In genomic region chr2:44972771-44973535, GRCh38 we compare ENCODE assay signal across 1 cellular context.
TF ChIP-seq lines count a peak whose summit lies in the region.

No MANE protein-coding gene starts in this region.

TF ChIP-seq in GM12878, 131 proteins besides CTCF, POLR2A, EP300 and RAD21 (continued from another document):
- TF ChIP-seq, protein P1, sequence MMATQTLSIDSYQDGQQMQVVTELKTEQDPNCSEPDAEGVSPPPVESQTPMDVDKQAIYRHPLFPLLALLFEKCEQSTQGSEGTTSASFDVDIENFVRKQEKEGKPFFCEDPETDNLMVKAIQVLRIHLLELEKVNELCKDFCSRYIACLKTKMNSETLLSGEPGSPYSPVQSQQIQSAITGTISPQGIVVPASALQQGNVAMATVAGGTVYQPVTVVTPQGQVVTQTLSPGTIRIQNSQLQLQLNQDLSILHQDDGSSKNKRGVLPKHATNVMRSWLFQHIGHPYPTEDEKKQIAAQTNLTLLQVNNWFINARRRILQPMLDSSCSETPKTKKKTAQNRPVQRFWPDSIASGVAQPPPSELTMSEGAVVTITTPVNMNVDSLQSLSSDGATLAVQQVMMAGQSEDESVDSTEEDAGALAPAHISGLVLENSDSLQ (IDR thresholded peaks at IDR 0.05), result peak; percentile 46; the same call in 1 of the 2 replicates
- TF ChIP-seq TCF7 (IDR thresholded peaks at IDR 0.05; ENCODE audit: borderline replicate concordance), result no peak
- TF ChIP-seq FOXM1 (IDR thresholded peaks at IDR 0.05; ENCODE audit: low read depth, low read length), result no peak
- TF ChIP-seq SRF (IDR thresholded peaks at IDR 0.05; ENCODE audit: low read depth in 2 of 2, low read length in 2 of 2), result no peak
- TF ChIP-seq BHLHE40 (IDR thresholded peaks at IDR 0.05; ENCODE audit: borderline replicate concordance in 1 of 2, low read depth in 2 of 2, low read length in 1 of 2), result no peak
- TF ChIP-seq, protein P2, sequence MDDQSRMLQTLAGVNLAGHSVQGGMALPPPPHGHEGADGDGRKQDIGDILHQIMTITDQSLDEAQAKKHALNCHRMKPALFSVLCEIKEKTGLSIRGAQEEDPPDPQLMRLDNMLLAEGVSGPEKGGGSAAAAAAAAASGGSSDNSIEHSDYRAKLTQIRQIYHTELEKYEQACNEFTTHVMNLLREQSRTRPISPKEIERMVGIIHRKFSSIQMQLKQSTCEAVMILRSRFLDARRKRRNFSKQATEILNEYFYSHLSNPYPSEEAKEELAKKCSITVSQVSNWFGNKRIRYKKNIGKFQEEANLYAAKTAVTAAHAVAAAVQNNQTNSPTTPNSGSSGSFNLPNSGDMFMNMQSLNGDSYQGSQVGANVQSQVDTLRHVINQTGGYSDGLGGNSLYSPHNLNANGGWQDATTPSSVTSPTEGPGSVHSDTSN (IDR thresholded peaks at IDR 0.05; ENCODE audit: insufficient replicate concordance, low read depth, low read length), result no peak
